Comparison of ENCODE assay signal across 2 cellular contexts in the genomic region with DNA sequence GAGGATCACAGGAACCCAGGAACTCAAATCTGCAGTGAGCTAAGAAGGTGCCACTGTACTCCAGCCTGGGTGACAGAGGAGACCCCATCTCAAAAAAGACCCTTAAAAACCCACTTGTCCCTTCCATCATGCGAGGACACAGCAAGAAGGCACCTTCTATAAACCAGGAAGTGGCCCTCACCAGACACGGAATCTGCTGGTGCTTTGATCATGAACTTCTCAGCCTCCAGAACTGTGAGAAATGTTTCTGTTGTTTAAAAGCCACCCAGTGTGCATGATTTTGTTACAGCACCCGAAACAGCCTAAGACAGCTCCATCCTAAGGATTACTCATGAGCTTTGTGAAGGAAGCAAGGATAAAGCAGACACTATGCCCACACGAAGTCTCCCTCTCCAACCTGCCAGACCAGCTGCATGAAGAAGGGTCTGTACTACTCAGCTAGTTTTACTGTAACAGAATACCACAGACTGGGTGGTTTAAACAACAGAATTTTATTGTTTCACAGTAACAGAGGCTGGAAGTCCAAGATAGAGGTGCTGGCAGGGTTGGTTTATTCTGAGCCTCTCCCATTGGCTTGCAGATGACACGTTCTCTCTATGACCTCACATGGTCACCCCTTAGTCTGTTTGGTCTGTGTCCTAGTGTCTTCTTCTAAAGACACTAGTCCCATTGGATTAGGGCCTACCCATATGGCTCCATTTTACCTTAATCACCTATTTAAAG.
A peak's percentile ranks its signal among the peaks of the same experiment; 100 is the strongest.
TF ChIP-seq lines count a peak whose summit lies in the region.

No MANE protein-coding gene starts in this region.

TF ChIP-seq in HEK293, 187 proteins besides CTCF, POLR2A, EP300 and RAD21:
- no peak for TF ChIP-seq BCL11B (tag by site-specific recombination; IDR thresholded peaks at IDR 0.05; ENCODE audit: low read depth)
- TF ChIP-seq ZNF157 (tag by site-specific recombination; IDR thresholded peaks at IDR 0.05) = no peak
- no peak for TF ChIP-seq ZNF585B (tag by site-specific recombination; IDR thresholded peaks at IDR 0.05)
- TF ChIP-seq ZNF555 (tag by site-specific recombination; conservative IDR thresholded peaks at IDR 0.05) = no peak
- no peak for TF ChIP-seq ZNF521 (tag by site-specific recombination; IDR thresholded peaks at IDR 0.05)
- TF ChIP-seq ZNF366 (tag by site-specific recombination; conservative IDR thresholded peaks at IDR 0.05) = no peak
- 0 out of 2 replicates have a peak, but pooled peaks have one; percentile 15 for TF ChIP-seq ZNF629 (tag by site-specific recombination; IDR thresholded peaks at IDR 0.05)
- no peak for TF ChIP-seq ZFHX2 (tag by site-specific recombination; conservative IDR thresholded peaks at IDR 0.05)
- no peak for TF ChIP-seq ZNF37A (tag by site-specific recombination; IDR thresholded peaks at IDR 0.05)
- TF ChIP-seq ZNF664 (tag by site-specific recombination; IDR thresholded peaks at IDR 0.05) = no peak
- TF ChIP-seq ZNF548 (tag by site-specific recombination; IDR thresholded peaks at IDR 0.05) = peak; percentile 96
- no peak for TF ChIP-seq ZFP37 (tag by site-specific recombination; IDR thresholded peaks at IDR 0.05)
TF ChIP-seq in HEK293: peak in this region for 2.

TF ChIP-seq in K562, 482 proteins besides CTCF, POLR2A, EP300 and RAD21:
- TF ChIP-seq LARP7 (IDR thresholded peaks at IDR 0.05) (no peak), MGA (IDR thresholded peaks at IDR 0.05) (no peak), GATAD2A (IDR thresholded peaks at IDR 0.05) (no peak), CAMTA2 (CRISPR knock-in tag; conservative IDR thresholded peaks at IDR 0.05) (no peak), CBFB (CRISPR knock-in tag; IDR thresholded peaks at IDR 0.05) (no peak)
